In the genomic region with DNA sequence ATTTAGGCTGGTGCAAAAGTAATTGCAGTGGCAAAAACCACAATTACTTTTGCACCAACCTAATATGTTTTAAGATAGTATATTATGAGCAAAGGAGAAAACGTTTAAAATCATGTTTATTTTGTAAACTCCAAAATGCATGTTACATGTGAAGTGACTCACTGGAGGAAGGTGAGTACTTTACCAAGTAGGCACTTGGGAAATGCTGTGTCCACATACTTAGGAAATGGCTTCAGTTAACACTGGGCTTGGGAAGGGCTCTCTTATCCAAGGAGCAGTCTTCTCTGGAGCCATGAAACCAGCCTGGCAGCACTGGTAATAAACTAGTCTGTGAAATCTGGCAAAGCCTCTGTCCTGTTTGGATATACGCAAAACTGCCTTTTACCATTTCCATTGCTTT, we compare ENCODE assay signal across 18 cellular contexts. TPM values are rescaled to one million over a fixed set of nuclear protein-coding genes. Genes with fewer than 3 reads are reported as not detected.
A peak's percentile ranks its signal among the peaks of the same experiment; 100 is the strongest.
DNase-seq lines count a peak whose midpoint lies in the region; ATAC-seq, FAIRE-seq and TF ChIP-seq lines count a peak whose summit lies in the region.
"Had no signal": no experiment of that assay in that cellular context is flagged by ENCODE, and none has a peak within 500 bp of the region (broad histone marks: within the 10 kb centered on the region; RNA-seq: fewer than 3 reads in every experiment).

No MANE protein-coding gene starts in this region.

- H3K27ac ChIP-seq in BLaER1 treated with 17β-estradiol and CSF1 and Interleukin-3, amounts not matched to agents 10 nM and 100 nM = no peak overlapping the region
- H3K27ac ChIP-seq in GM23338 (ENCODE audit: low read depth) (peak overlapping the region; percentile 79), keratinocyte (ENCODE audit: control insufficient read depth, insufficient read depth, low read length) (no peak overlapping the region)
- H3K27ac ChIP-seq: heart left ventricle, suprapubic skin had no signal

- peaks cover 35% of the 10 kb centered on the region for H3K27me3 Mint-ChIP-seq in GM23338 (ENCODE audit: insufficient read depth, low read depth, poor library complexity)
- H3K27me3 Mint-ChIP-seq in activated naive CD8-positive, alpha-beta T cell treated with anti-CD3 and anti-CD28 coated beads for 36 hours = peaks cover 7% of the 10 kb centered on the region

- H3K9me3 ChIP-seq in BLaER1 treated with 17β-estradiol and CSF1 and Interleukin-3, amounts not matched to agents 10 nM and 100 nM (replicated peaks in 1 of 11) = no peaks in the 10 kb centered on the region
- H3K9me3 ChIP-seq in keratinocyte (ENCODE audit: control insufficient read depth, low read depth, low read length) = no peaks in the 10 kb centered on the region
- H3K9me3 ChIP-seq: heart left ventricle, suprapubic skin had no signal

- ATAC-seq in GM23338 = no peak
- ATAC-seq: heart left ventricle, left lobe of liver had no signal

- no peak for FAIRE-seq in keratinocyte (lab: Jason Lieb, UNC)
- FAIRE-seq: endometrium had no signal

- peaks cover 78% of the 10 kb centered on the region for H3F3A ChIP-seq in GM23338 (replicated peaks; ENCODE audit: low read depth)

- peaks cover 2% of the 10 kb centered on the region; the same call in 1 of the 3 replicates for H3K9me3 Mint-ChIP-seq in GM23338
- H3K9me3 Mint-ChIP-seq in activated naive CD8-positive, alpha-beta T cell treated with anti-CD3 and anti-CD28 coated beads for 36 hours = no peaks in the 10 kb centered on the region

- no peak overlapping the region for H3K27ac Mint-ChIP-seq in GM23338
- H3K27ac Mint-ChIP-seq in activated naive CD8-positive, alpha-beta T cell treated with anti-CD3 and anti-CD28 coated beads for 36 hours = peak overlapping the region; percentile 20

- peaks cover 67% of the 10 kb centered on the region for H3K4me1 Mint-ChIP-seq in GM23338
- peaks cover 63% of the 10 kb centered on the region for H3K4me1 Mint-ChIP-seq in activated naive CD8-positive, alpha-beta T cell treated with anti-CD3 and anti-CD28 coated beads for 36 hours

- H3K27me3 ChIP-seq in BLaER1 treated with 17β-estradiol and CSF1 and Interleukin-3, amounts not matched to agents 10 nM and 100 nM = no peaks in the 10 kb centered on the region
- H3K27me3 ChIP-seq in GM23338 (ENCODE audit: insufficient read depth) = no peaks in the 10 kb centered on the region
- no peaks in the 10 kb centered on the region for H3K27me3 ChIP-seq in keratinocyte (ENCODE audit: control insufficient read depth, extremely low read depth, insufficient read depth, low read length)
- H3K27me3 ChIP-seq: heart left ventricle, suprapubic skin had no signal

- dilution Hi-C loops in keratinocyte (cut with MboI; ENCODE audit: extremely low pct_ligation_motif_present, low sequenced_read_pairs) = no loop called here

- no peak overlapping the region for H2AFZ ChIP-seq in GM23338
- no peak overlapping the region for H2AFZ ChIP-seq in keratinocyte (ENCODE audit: control insufficient read depth, low read length)

- H4K20me1 ChIP-seq in BLaER1 treated with 17β-estradiol and CSF1 and Interleukin-3, amounts not matched to agents 10 nM and 100 nM = peaks cover 85 to 89% (median 87%) of the 10 kb centered on the region in 11 experiments
- H4K20me1 ChIP-seq in GM23338 (replicated peaks; ENCODE audit: insufficient read depth) = peaks cover 77% of the 10 kb centered on the region
- peaks cover 70% of the 10 kb centered on the region for H4K20me1 ChIP-seq in keratinocyte (ENCODE audit: control insufficient read depth, extremely low read depth, insufficient read depth, low read length)

- peaks cover 92% of the 10 kb centered on the region for H3K36me3 Mint-ChIP-seq in GM23338 (ENCODE audit: low read depth)
- H3K36me3 Mint-ChIP-seq in activated naive CD8-positive, alpha-beta T cell treated with anti-CD3 and anti-CD28 coated beads for 36 hours = peaks cover 74% of the 10 kb centered on the region

- peak overlapping the region in 6 of 11 experiments; percentile 21 to 94 (median 40); a peak in 10 of 22 replicates for H3K9ac ChIP-seq in BLaER1 treated with 17β-estradiol and CSF1 and Interleukin-3, amounts not matched to agents 10 nM and 100 nM
- H3K9ac ChIP-seq in keratinocyte (ENCODE audit: control insufficient read depth, extremely low read depth, insufficient read depth, low read length) = peak overlapping the region; percentile 38

- H3K9me1 ChIP-seq in keratinocyte (ENCODE audit: control insufficient read depth, extremely low read depth, insufficient read depth, low read length) = peaks cover 15% of the 10 kb centered on the region

- H3K79me2 ChIP-seq in GM23338 (replicated peaks; ENCODE audit: insufficient read depth) = peaks cover 73% of the 10 kb centered on the region
- H3K79me2 ChIP-seq in keratinocyte (ENCODE audit: control insufficient read depth, insufficient read depth, low read length) = peaks cover 76% of the 10 kb centered on the region

- peaks cover 82 to 88% (median 85%) of the 10 kb centered on the region in 11 experiments for H3K36me3 ChIP-seq in BLaER1 treated with 17β-estradiol and CSF1 and Interleukin-3, amounts not matched to agents 10 nM and 100 nM
- H3K36me3 ChIP-seq in GM23338 (ENCODE audit: insufficient read depth) (peaks cover 61% of the 10 kb centered on the region), keratinocyte (ENCODE audit: control insufficient read depth in 2 of 2, extremely low read depth in 1 of 2, insufficient read depth in 2 of 2, low read length in 2 of 2) (peaks cover 49 to 78% of the 10 kb centered on the region in 2 experiments)

- H3K4me3 Mint-ChIP-seq in GM23338 = peak overlapping the region; percentile 100; the same call in 2 of the 3 replicates
- H3K4me3 Mint-ChIP-seq in activated naive CD8-positive, alpha-beta T cell treated with anti-CD3 and anti-CD28 coated beads for 36 hours = peak overlapping the region; percentile 86

- DNase-seq in GM23338 (ENCODE audit: low spot score) = no peak
- DNase-seq in activated naive CD8-positive, alpha-beta T cell treated with anti-CD3 and anti-CD28 coated beads for 36 hours = no peak
- no peak for DNase-seq in keratinocyte (ENCODE audit: low read depth, low spot score)
- no peak for DNase-seq in germinal center (ENCODE audit: low spot score)
- no peak for DNase-seq in mesenteric fat pad (ENCODE audit: low spot score)
- no peak for DNase-seq in DMS79 treated with DMSO at 0.1 percent for 48 hours (lab: John Stamatoyannopoulos, UW)
- DNase-seq: activated CD4-positive, CD25-positive, alpha-beta regulatory T cell treated with anti-CD3 and anti-CD28 coated beads, Interleukin-2, amount 50 U/mL, for 72 hours; activated effector memory CD4-positive, alpha-beta T cell treated with anti-CD3 and anti-CD28 coated beads, Interleukin-2, amount 50 U/mL, for 16 hours; caudate nucleus; COR-L47; heart left ventricle; NCI-H2081 treated with DMSO at 0.1 percent for 48 hours; NK-92 treated with Interleukin-12 subunit alpha and Interleukin-12 subunit beta, amount 100 ng/mL, for 24 hours had no signal

- H3K4me3 ChIP-seq in BLaER1 treated with 17β-estradiol and CSF1 and Interleukin-3, amounts not matched to agents 10 nM and 100 nM = peak overlapping the region in 4 of 10 experiments; percentile 83 to 94 (median 90); a peak in 6 of 20 replicates
- H3K4me3 ChIP-seq in GM23338 (peak overlapping the region; percentile 94), keratinocyte (ENCODE audit: control insufficient read depth in 2 of 3, extremely low read depth in 1 of 3, insufficient read depth in 2 of 3, low read depth in 1 of 3, low read length in 3 of 3) (peak overlapping the region in 2 of 3 experiments; percentile 12 to 31)
- H3K4me3 ChIP-seq: heart left ventricle, smooth muscle cell, suprapubic skin had no signal

- peaks cover 49 to 75% (median 66%) of the 10 kb centered on the region in 10 experiments for H3K4me1 ChIP-seq in BLaER1 treated with 17β-estradiol and CSF1 and Interleukin-3, amounts not matched to agents 10 nM and 100 nM
- H3K4me1 ChIP-seq in GM23338 (ENCODE audit: insufficient read depth) (peaks cover 76% of the 10 kb centered on the region), keratinocyte (ENCODE audit: control insufficient read depth, extremely low read depth, insufficient read depth, low read length) (peaks cover 43% of the 10 kb centered on the region)

- TF ChIP-seq CTCF in GM23338 (conservative IDR thresholded peaks at IDR 0.05; ENCODE audit: low read depth in 2 of 2) (no peak), keratinocyte (optimal IDR thresholded peaks at IDR 0.05 in 1 of 3, IDR thresholded peaks at IDR 0.05 in 1 of 3, conservative IDR thresholded peaks at IDR 0.05 in 1 of 3; ENCODE audit: extremely low read depth in 1 of 3, insufficient read depth in 2 of 3, low read length in 3 of 3) (no peak)

- H3K4me2 ChIP-seq in BLaER1 treated with 17β-estradiol and CSF1 and Interleukin-3, amounts not matched to agents 10 nM and 100 nM = peak overlapping the region; percentile 81 to 98 (median 94); a peak in 20 of 22 replicates
- H3K4me2 ChIP-seq in GM23338 (peak overlapping the region; percentile 98), keratinocyte (ENCODE audit: control insufficient read depth, extremely low read depth, insufficient read depth, low read depth, low read length) (peak overlapping the region; percentile 9)
- H3K4me2 ChIP-seq: smooth muscle cell had no signal

- H3K9me2 ChIP-seq in GM23338 (ENCODE audit: insufficient read depth) = no peaks in the 10 kb centered on the region

RNA-seq across cellular contexts. Expression of gene RPS24, which starts 4.4 kb away (rescaled TPM):
- total RNA-seq in GM23338 (2014; rRNA removed; shearing (Covaris generic)) = 2,185 and 2,362 TPM in 2 replicates
- polyA plus RNA-seq in GM23338 (2016; fragmentation: Nextera tagmentation; extraction: Ambion mirVana) (3,638 and 3,797 TPM in 2 replicates), keratinocyte (3,337 to 5,180 TPM (median 3,738 TPM) in 3 replicates)
- total RNA-seq in activated naive CD8-positive, alpha-beta T cell treated with anti-CD3 and anti-CD28 coated beads for 36 hours = 1,000 to 10,000 TPM; 2,309 to 2,336 TPM
- 4,182 TPM for polyA plus RNA-seq in keratinocyte (2011; ENCODE audit: low read depth)
- 5,378 and 8,384 TPM in 2 replicates for polyA plus RNA-seq in keratinocyte (2011; cell fraction: cytosol; rRNA removed)
- polyA plus RNA-seq in keratinocyte (2011; cell fraction: nucleus; rRNA removed) = 1,294 and 1,616 TPM in 2 replicates
- 2,864 and 3,442 TPM in 2 replicates for polyA plus RNA-seq in keratinocyte (2012; ENCODE audit: low replicate concordance)
- 292 to 1,305 TPM (median 954 TPM) in 3 replicates for polyA minus RNA-seq in keratinocyte
- polyA minus RNA-seq in keratinocyte (2011; cell fraction: cytosol; rRNA and poly(A)+ RNA removed) = 756 TPM
- 144 and 255 TPM in 2 replicates for polyA minus RNA-seq in keratinocyte (2011; cell fraction: nucleus; rRNA and poly(A)+ RNA removed)
- total RNA-seq in mesenteric fat pad = 1,050 TPM

RNA-seq across cellular contexts. Expression of gene POLR3A, which starts 8.8 kb away (rescaled TPM):
- total RNA-seq in GM23338 (2014; rRNA removed; shearing (Covaris generic)) = 35.5 and 37.2 TPM in 2 replicates
- 10.5 and 11.6 TPM in 2 replicates for polyA plus RNA-seq in GM23338 (2016; fragmentation: Nextera tagmentation; extraction: Ambion mirVana)
- total RNA-seq in activated naive CD8-positive, alpha-beta T cell treated with anti-CD3 and anti-CD28 coated beads for 36 hours = 10 to 100 TPM; 25.2 to 26.7 TPM
- polyA plus RNA-seq in keratinocyte = 15.2 to 18.3 TPM (median 15.5 TPM) in 3 replicates
- polyA plus RNA-seq in keratinocyte (2011; ENCODE audit: low read depth) = 5.4 TPM
- polyA plus RNA-seq in keratinocyte (2011; cell fraction: cytosol; rRNA removed) = 9.0 and 11.2 TPM in 2 replicates
- polyA plus RNA-seq in keratinocyte (2011; cell fraction: nucleus; rRNA removed) = 32.8 and 35.7 TPM in 2 replicates
- polyA plus RNA-seq in keratinocyte (2012; ENCODE audit: low replicate concordance) = 7.7 and 15.1 TPM in 2 replicates
- polyA minus RNA-seq in keratinocyte = 18.2 to 38.2 TPM (median 34.2 TPM) in 3 replicates
- polyA minus RNA-seq in keratinocyte (2011; cell fraction: cytosol; rRNA and poly(A)+ RNA removed) = 22.4 TPM
- polyA minus RNA-seq in keratinocyte (2011; cell fraction: nucleus; rRNA and poly(A)+ RNA removed) = 49.5 and 72.4 TPM in 2 replicates
- 12.0 TPM for total RNA-seq in mesenteric fat pad

Comparison
In these comparisons a context has a peak if more than half of its experiments do, and no peak if none do; other contexts are left out.
1. H3K4me2 ChIP-seq: peak in every context shown above with its lines; median percentile 98 in GM23338; 94 in BLaER1 treated with 17β-estradiol and CSF1 and Interleukin-3, amounts not matched to agents 10 nM and 100 nM; 9 in keratinocyte.